Comparison of ENCODE assay signal across 10 cellular contexts in the genomic region with DNA sequence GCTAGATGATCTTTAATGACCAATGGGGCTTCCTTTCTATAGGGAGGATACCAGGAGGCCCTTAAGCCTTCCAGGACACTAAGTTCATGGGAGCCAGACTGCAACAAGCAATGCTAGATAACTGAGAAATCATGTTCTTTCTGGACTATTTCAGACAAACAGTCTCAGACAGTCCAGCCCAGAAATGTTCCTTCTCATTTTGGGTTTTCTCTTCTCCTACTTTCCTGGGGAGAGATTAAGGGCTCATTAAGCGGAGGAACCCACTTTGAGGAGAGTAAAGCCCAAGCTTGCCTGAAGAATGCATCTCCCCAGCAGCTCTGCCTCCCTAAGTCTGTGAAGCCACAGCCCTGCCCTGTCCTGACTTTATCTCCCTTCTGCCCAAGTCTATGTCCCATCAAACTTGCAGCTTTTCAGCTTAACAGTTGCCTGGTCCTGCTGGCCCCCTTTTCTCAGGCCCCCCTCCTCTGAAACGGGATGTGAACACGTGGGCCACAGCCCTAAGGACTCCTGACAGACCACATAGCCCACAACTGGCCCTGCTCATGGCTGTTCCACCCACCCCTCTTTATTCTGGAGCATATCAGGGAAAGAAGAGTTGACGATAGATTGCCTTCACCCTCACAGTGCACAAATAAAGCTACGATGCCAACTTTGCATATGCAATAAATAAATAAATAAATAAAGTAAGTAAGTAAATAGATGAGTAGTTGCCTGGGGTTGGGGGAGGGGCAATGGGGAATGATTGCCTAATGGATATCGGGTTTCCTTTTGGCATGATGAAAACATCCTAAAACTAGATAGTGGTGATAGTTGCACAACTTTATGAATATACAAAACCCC.
DNase-seq lines count a peak whose midpoint lies in the region; ATAC-seq, FAIRE-seq and TF ChIP-seq lines count a peak whose summit lies in the region.
"Had no signal": no experiment of that assay in that cellular context is flagged by ENCODE, and none has a peak within 500 bp of the region (broad histone marks: within the 10 kb centered on the region; RNA-seq: fewer than 3 reads in every experiment).

No MANE protein-coding gene starts in this region.

- no peak for TF ChIP-seq POLR2A in K562 (conservative IDR thresholded peaks at IDR 0.05)

- no peak overlapping the region for H3K27ac ChIP-seq in K562 (ENCODE audit: extremely low read depth, low read depth, low read length)
- peak overlapping the region; percentile 34 for H3K27ac ChIP-seq in thymus (ENCODE audit: low read depth)

- POLR2A ChIA-PET in K562 (lab: Yijun Ruan, JAX): interaction anchor here (0.6 to 1.1 kb wide), 3 partner anchors 76 to 134 kb away, joined by 3 to 4 read pairs (median 3); no protein-coding TSS in a partner anchor
- POLR2A ChIA-PET in WTC11 (lab: Charles Lee): no interaction called here

- ATAC-seq in K562: no peak
- no peak for ATAC-seq in activated T-cell treated with anti-CD3 and anti-CD28 coated beads, Interleukin-2, amount 50 U/mL, for 72 hours (replicated peaks in 1 of 2)
- ATAC-seq in natural killer cell treated with Interleukin-12 subunit alpha and Interleukin-12 subunit beta and Interleukin-15 and Interleukin-18, amount 100 ng/mL, for 72 hours: no peak
- no peak; the same call in 1 of the 2 replicates for ATAC-seq in WTC11
- ATAC-seq: GM12878 had no signal

- H3K4me3 Mint-ChIP-seq in activated T-cell treated with anti-CD3 and anti-CD28 coated beads, Interleukin-2, amount 50 U/mL, for 72 hours: no peak overlapping the region
- no peak overlapping the region for H3K4me3 Mint-ChIP-seq in natural killer cell treated with Interleukin-12 subunit alpha and Interleukin-12 subunit beta and Interleukin-15 and Interleukin-18, amount 100 ng/mL, for 72 hours
- H3K4me3 Mint-ChIP-seq in WTC11: no peak overlapping the region
- H3K4me3 Mint-ChIP-seq: activated naive CD8-positive, alpha-beta T cell treated with anti-CD3 and anti-CD28 coated beads, Interleukin-2, amount 10 ng/mL, durations not matched to agents 7 days and 5 days had no signal

- H3K4me2 ChIP-seq in K562 (ENCODE audit: insufficient read depth, low read length): no peak overlapping the region

- no peak for TF ChIP-seq CTCF in K562 (IDR thresholded peaks at IDR 0.05 in 2 of 3, conservative IDR thresholded peaks at IDR 0.05 in 1 of 3; ENCODE audit: insufficient read depth in 2 of 3, low read depth in 1 of 3, low read length in 3 of 3)
- TF ChIP-seq CTCF in WTC11 (IDR thresholded peaks at IDR 0.05): no peak

- FAIRE-seq in K562 (lab: Jason Lieb, UNC): no peak
- FAIRE-seq: GM12878 had no signal

- H3K27me3 ChIP-seq in MG63 (no peaks in the 10 kb centered on the region), K562 (ENCODE audit: control insufficient read depth in 2 of 2, insufficient read depth in 2 of 2, low read length in 2 of 2) (peaks cover 14 to 41% of the 10 kb centered on the region in 2 experiments), thymus (ENCODE audit: control insufficient read depth, insufficient read depth) (no peaks in the 10 kb centered on the region)

- H3K9me3 ChIP-seq in MG63 (no peaks in the 10 kb centered on the region), K562 (replicated peaks; ENCODE audit: control insufficient read depth, insufficient read depth, low read depth, low read length) (peaks cover 2% of the 10 kb centered on the region; the same call in 1 of the 2 replicates), thymus (ENCODE audit: control insufficient read depth) (no peaks in the 10 kb centered on the region)

- H4K20me1 ChIP-seq in K562 (replicated peaks; ENCODE audit: control insufficient read depth, insufficient read depth, low read length): no peaks in the 10 kb centered on the region

- no peak overlapping the region for H2AFZ ChIP-seq in K562 (ENCODE audit: low read depth, low read length)

- intact Hi-C loops in K562 (cut with micrococcal nuclease): no loop called here

- H3K4me3 ChIP-seq in MG63: no peak overlapping the region
- H3K4me3 ChIP-seq in K562: no peak overlapping the region
- no peak overlapping the region for H3K4me3 ChIP-seq in thymus (ENCODE audit: low read length)
- H3K4me3 ChIP-seq: GM12878 had no signal

- TF ChIP-seq RAD21 in K562 (CRISPR knock-in tag; conservative IDR thresholded peaks at IDR 0.05 in 1 of 2, IDR thresholded peaks at IDR 0.05 in 1 of 2): no peak

- peak; percentile 12 for DNase-seq in MG63
- no peak for DNase-seq in K562 (ENCODE audit: extremely low read depth in 1 of 4, low spot score in 3 of 4)
- peak; percentile 49 for DNase-seq in left kidney (ENCODE audit: low read depth, low spot score)
- no peak for DNase-seq in activated T-cell treated with anti-CD3 and anti-CD28 coated beads, Interleukin-2, amount 50 U/mL, for 72 hours
- DNase-seq in natural killer cell treated with Interleukin-12 subunit alpha and Interleukin-12 subunit beta and Interleukin-15 and Interleukin-18, amount 100 ng/mL, for 72 hours (ENCODE audit: low spot score): no peak
- DNase-seq in foreskin melanocyte: no peak
- DNase-seq in WTC11 (ENCODE audit: low spot score): no peak
- DNase-seq: activated naive CD8-positive, alpha-beta T cell treated with anti-CD3 and anti-CD28 coated beads, Interleukin-2, amount 10 ng/mL, durations not matched to agents 7 days and 5 days had no signal

- H3K4me1 ChIP-seq in K562 (replicated peaks in 1 of 2; ENCODE audit: control insufficient read depth in 2 of 2, insufficient read depth in 2 of 2, low read length in 2 of 2) (peaks cover 0 to 11% of the 10 kb centered on the region in 2 experiments; a peak in 3 of 5 replicates), thymus (ENCODE audit: control insufficient read depth, insufficient read depth, low read length) (no peaks in the 10 kb centered on the region)

- BruUV-seq in K562 (replicated peaks; lab: Mats Ljungman, UMichigan): no TSS peak

- no peaks in the 10 kb centered on the region for H3K27me3 Mint-ChIP-seq in activated T-cell treated with anti-CD3 and anti-CD28 coated beads, Interleukin-2, amount 50 U/mL, for 72 hours (ENCODE audit: low read depth)
- no peaks in the 10 kb centered on the region for H3K27me3 Mint-ChIP-seq in natural killer cell treated with Interleukin-12 subunit alpha and Interleukin-12 subunit beta and Interleukin-15 and Interleukin-18, amount 100 ng/mL, for 72 hours
- H3K27me3 Mint-ChIP-seq in WTC11 (ENCODE audit: low read depth): no peaks in the 10 kb centered on the region; the same call in 1 of the 2 replicates
- H3K27me3 Mint-ChIP-seq: activated naive CD8-positive, alpha-beta T cell treated with anti-CD3 and anti-CD28 coated beads, Interleukin-2, amount 10 ng/mL, durations not matched to agents 7 days and 5 days had no signal

- whole genome bisulfite sequencing in K562 (ENCODE audit: insufficient coverage, low coverage, missing lambda C conversion rate): 4% methylated on average over 6 of the region's 6 CpGs
- WGBS in thymus: 87% methylated on average over 6 of the region's 6 CpGs

- no peak overlapping the region for H3K9ac ChIP-seq in K562 (ENCODE audit: insufficient read depth in 1 of 2, low read depth in 2 of 2, low read length in 2 of 2)

- no peak overlapping the region for H3K27ac Mint-ChIP-seq in activated T-cell treated with anti-CD3 and anti-CD28 coated beads, Interleukin-2, amount 50 U/mL, for 72 hours
- no peak overlapping the region for H3K27ac Mint-ChIP-seq in natural killer cell treated with Interleukin-12 subunit alpha and Interleukin-12 subunit beta and Interleukin-15 and Interleukin-18, amount 100 ng/mL, for 72 hours
- no peak overlapping the region for H3K27ac Mint-ChIP-seq in WTC11
- H3K27ac Mint-ChIP-seq: activated naive CD8-positive, alpha-beta T cell treated with anti-CD3 and anti-CD28 coated beads, Interleukin-2, amount 10 ng/mL, durations not matched to agents 7 days and 5 days had no signal

- in situ Hi-C loops in K562 (cut with MboI): no loop called here

- H3K9me3 Mint-ChIP-seq in activated T-cell treated with anti-CD3 and anti-CD28 coated beads, Interleukin-2, amount 50 U/mL, for 72 hours: no peaks in the 10 kb centered on the region
- peaks cover 3% of the 10 kb centered on the region for H3K9me3 Mint-ChIP-seq in natural killer cell treated with Interleukin-12 subunit alpha and Interleukin-12 subunit beta and Interleukin-15 and Interleukin-18, amount 100 ng/mL, for 72 hours
- peaks cover 27% of the 10 kb centered on the region for H3K9me3 Mint-ChIP-seq in WTC11

- H3K36me3 ChIP-seq in MG63: no peaks in the 10 kb centered on the region
- H3K36me3 ChIP-seq in K562 (ENCODE audit: control insufficient read depth, insufficient read depth, low read length): no peaks in the 10 kb centered on the region
- no peaks in the 10 kb centered on the region for H3K36me3 ChIP-seq in thymus (ENCODE audit: control insufficient read depth, insufficient read depth)

- no peaks in the 10 kb centered on the region for H3K36me3 Mint-ChIP-seq in activated T-cell treated with anti-CD3 and anti-CD28 coated beads, Interleukin-2, amount 50 U/mL, for 72 hours (ENCODE audit: insufficient read depth in 2 of 2)
- H3K36me3 Mint-ChIP-seq in natural killer cell treated with Interleukin-12 subunit alpha and Interleukin-12 subunit beta and Interleukin-15 and Interleukin-18, amount 100 ng/mL, for 72 hours: no peaks in the 10 kb centered on the region
- H3K36me3 Mint-ChIP-seq in WTC11: peaks cover 6% of the 10 kb centered on the region; the same call in 1 of the 2 replicates
- H3K36me3 Mint-ChIP-seq: activated naive CD8-positive, alpha-beta T cell treated with anti-CD3 and anti-CD28 coated beads, Interleukin-2, amount 10 ng/mL, durations not matched to agents 7 days and 5 days had no signal

- no peaks in the 10 kb centered on the region for H3K4me1 Mint-ChIP-seq in activated T-cell treated with anti-CD3 and anti-CD28 coated beads, Interleukin-2, amount 50 U/mL, for 72 hours (ENCODE audit: low read depth)
- H3K4me1 Mint-ChIP-seq in natural killer cell treated with Interleukin-12 subunit alpha and Interleukin-12 subunit beta and Interleukin-15 and Interleukin-18, amount 100 ng/mL, for 72 hours (ENCODE audit: low read depth in 2 of 2): peaks cover 3 to 6% of the 10 kb centered on the region in 2 donors
- H3K4me1 Mint-ChIP-seq in WTC11: peaks cover 11% of the 10 kb centered on the region
- H3K4me1 Mint-ChIP-seq: activated naive CD8-positive, alpha-beta T cell treated with anti-CD3 and anti-CD28 coated beads, Interleukin-2, amount 10 ng/mL, durations not matched to agents 7 days and 5 days had no signal

- CTCF ChIA-PET in K562 (lab: Yijun Ruan, JAX; ENCODE audit: low intra/inter-chr PET ratio): no interaction called here
- CTCF ChIA-PET in WTC11 (lab: Charles Lee): interaction anchor here (3.3 kb wide), 1 partner anchor 124 kb away, joined by 14 read pairs; no protein-coding TSS in a partner anchor

- H3K79me2 ChIP-seq in K562 (ENCODE audit: control insufficient read depth, insufficient read depth, low read length): no peaks in the 10 kb centered on the region

- no peaks in the 10 kb centered on the region for H3K9me1 ChIP-seq in K562 (ENCODE audit: control insufficient read depth, insufficient read depth, low read length)

- no peak for TF ChIP-seq EP300 in K562 (IDR thresholded peaks at IDR 0.05; ENCODE audit: low read length)

TF ChIP-seq in K562, 482 proteins besides CTCF, POLR2A, EP300 and RAD21 (continues in another document):
- TF ChIP-seq CHCHD3 (CRISPR knock-in tag; IDR thresholded peaks at IDR 0.05) (no peak), CEBPB (tag; IDR thresholded peaks at IDR 0.05) (peak; percentile 42; the same call in 1 of the 2 replicates)

TF ChIP-seq in WTC11, 78 proteins besides CTCF, POLR2A, EP300 and RAD21 (continues in another document):
- TF ChIP-seq ZBTB21 (CRISPR knock-in tag; IDR thresholded peaks at IDR 0.05; ENCODE audit: borderline replicate concordance) (no peak), GTF2I (CRISPR knock-in tag; conservative IDR thresholded peaks at IDR 0.05) (no peak)

Comparison
In these comparisons a context has a peak if more than half of its experiments do, and no peak if none do; other contexts are left out.
1. DNase-seq: peak in MG63 (single experiment) and left kidney (single experiment); none in K562 (0 of 4), activated T-cell treated with anti-CD3 and anti-CD28 coated beads, Interleukin-2, amount 50 U/mL, for 72 hours (0 of 2), natural killer cell treated with Interleukin-12 subunit alpha and Interleukin-12 subunit beta and Interleukin-15 and Interleukin-18, amount 100 ng/mL, for 72 hours (single experiment), foreskin melanocyte (single experiment) and WTC11 (single experiment).